ENCODE assay signal across 28 cellular contexts in genomic region chr5:89777758-89778157, GRCh38.
"Had no signal": no experiment of that assay in that cellular context is flagged by ENCODE, and none has a peak within 500 bp of the region (broad histone marks: within the 10 kb centered on the region; RNA-seq: fewer than 3 reads in every experiment).

No MANE protein-coding gene starts in this region.

- ATAC-seq: stimulated activated memory B cell treated with anti-CD40 and anti-IgM and Interleukin-4, amounts not matched to agents 10 μg/mL and 1 μg/mL and 100 μg/mL, for 72 hours; stimulated activated naive B cell treated with anti-CD40 and anti-IgM and Interleukin-4, amounts not matched to agents 10 μg/mL and 1 μg/mL and 100 μg/mL, for 72 hours; stimulated activated naive CD8-positive, alpha-beta T cell treated with anti-CD3 and anti-CD28 coated beads, Interleukin-15, amount 100 ng/mL, for 72 hours; stimulated activated naive CD8-positive, alpha-beta T cell treated with anti-CD3 and anti-CD28 coated beads, Interleukin-15, Interleukin-2, amounts not matched to agents 100 U/mL and 50 U/mL, for 24 hours had no signal

- FAIRE-seq: urothelium cell line had no signal

- H3K36me3 ChIP-seq: stomach, suprapubic skin, thoracic aorta, thyroid gland, tibial nerve, transverse colon, upper lobe of left lung, uterus, vagina had no signal

- H3K4me3 Mint-ChIP-seq: stimulated activated effector memory CD8-positive, alpha-beta T cell treated with anti-CD3 and anti-CD28 coated beads, Interleukin-12 subunit alpha, Interleukin-12 subunit beta, amount 100 ng/mL, for 72 hours; stimulated activated memory B cell treated with anti-CD40 and anti-IgM and Interleukin-4, amounts not matched to agents 10 μg/mL and 1 μg/mL and 100 μg/mL, for 72 hours; stimulated activated naive B cell treated with anti-CD40 and anti-IgM and Interleukin-4, amounts not matched to agents 10 μg/mL and 1 μg/mL and 100 μg/mL, for 72 hours; stimulated activated naive CD8-positive, alpha-beta T cell treated with anti-CD3 and anti-CD28 coated beads, Interleukin-15, amount 100 ng/mL, for 72 hours; stimulated activated naive CD8-positive, alpha-beta T cell treated with anti-CD3 and anti-CD28 coated beads, Interleukin-15, Interleukin-2, amounts not matched to agents 100 ng/mL and 50 ng/mL, for 24 hours; type B pancreatic cell had no signal

- H3K9me3 ChIP-seq: testis, thyroid gland, vagina had no signal

- DNase-seq: stimulated activated CD4-positive, alpha-beta T cell treated with anti-CD3 and anti-CD28 coated beads, Interleukin-2, amount 100 ng/mL, for 48 hours; stimulated activated CD4-positive, alpha-beta T cell treated with anti-CD3 and anti-CD28 coated beads, Interleukin-4, amount 100 ng/mL, for 1 hour; stimulated activated CD4-positive, alpha-beta T cell treated with anti-CD3 and anti-CD28 coated beads, Interleukin-4, amount 100 ng/mL, for 24 hours; stimulated activated CD4-positive, alpha-beta T cell treated with anti-CD3 and anti-CD28 coated beads, Interleukin-4, amount 100 ng/mL, for 4 hours; stimulated activated CD8-positive, alpha-beta memory T cell treated with anti-CD3 and anti-CD28 coated beads, Interleukin-4, amount 100 ng/mL, for 48 hours; stimulated activated naive B cell treated with anti-CD40 and anti-IgM and Interleukin-4, amounts not matched to agents 10 μg/mL and 1 μg/mL and 100 μg/mL, for 72 hours; stimulated activated naive CD4-positive, alpha-beta T cell; stimulated activated naive CD4-positive, alpha-beta T cell treated with Interleukin-2 at 50 U/mL for 16 hours; stimulated activated naive CD8-positive, alpha-beta T cell treated with anti-CD3 and anti-CD28 coated beads, Interleukin-15, amount 100 ng/mL, for 72 hours; stimulated activated naive CD8-positive, alpha-beta T cell treated with anti-CD3 and anti-CD28 coated beads, Interleukin-15, Interleukin-2, amounts not matched to agents 100 U/mL and 50 U/mL, for 24 hours; stomach; substantia nigra; testis; thyroid gland; tibial artery; transverse colon; trophoblast cell; uterus had no signal

- H3K36me3 Mint-ChIP-seq: stimulated activated effector memory CD8-positive, alpha-beta T cell treated with anti-CD3 and anti-CD28 coated beads, Interleukin-12 subunit alpha, Interleukin-12 subunit beta, amount 100 ng/mL, for 72 hours; type B pancreatic cell had no signal

- H3K4me3 ChIP-seq: stomach, suprapubic skin, testis, thoracic aorta, thyroid gland, tibial artery, tibial nerve, transverse colon, upper lobe of left lung, uterus, vagina had no signal

- H3K4me1 ChIP-seq: stomach, suprapubic skin, testis, thyroid gland, tibial artery, tibial nerve, transverse colon, upper lobe of left lung, uterus, vagina had no signal

- H3K4me1 Mint-ChIP-seq: stimulated activated effector memory CD8-positive, alpha-beta T cell treated with anti-CD3 and anti-CD28 coated beads, Interleukin-12 subunit alpha, Interleukin-12 subunit beta, amount 100 ng/mL, for 72 hours; stimulated activated memory B cell treated with anti-CD40 and anti-IgM and Interleukin-4, amounts not matched to agents 10 μg/mL and 1 μg/mL and 100 μg/mL, for 72 hours; stimulated activated naive B cell treated with anti-CD40 and anti-IgM and Interleukin-4, amounts not matched to agents 10 μg/mL and 1 μg/mL and 100 μg/mL, for 72 hours; stimulated activated naive CD8-positive, alpha-beta T cell treated with anti-CD3 and anti-CD28 coated beads, Interleukin-15, amount 100 ng/mL, for 72 hours had no signal

- H3K27me3 Mint-ChIP-seq: stimulated activated naive B cell treated with anti-CD40 and anti-IgM and Interleukin-4, amounts not matched to agents 10 μg/mL and 1 μg/mL and 100 μg/mL, for 72 hours; stimulated activated naive CD8-positive, alpha-beta T cell treated with anti-CD3 and anti-CD28 coated beads, Interleukin-15, amount 100 ng/mL, for 72 hours; stimulated activated naive CD8-positive, alpha-beta T cell treated with anti-CD3 and anti-CD28 coated beads, Interleukin-15, Interleukin-2, amounts not matched to agents 100 ng/mL and 50 ng/mL, for 24 hours; type B pancreatic cell had no signal

- H3K27ac Mint-ChIP-seq: stimulated activated effector memory CD8-positive, alpha-beta T cell treated with anti-CD3 and anti-CD28 coated beads, Interleukin-12 subunit alpha, Interleukin-12 subunit beta, amount 100 ng/mL, for 72 hours; stimulated activated memory B cell treated with anti-CD40 and anti-IgM and Interleukin-4, amounts not matched to agents 10 μg/mL and 1 μg/mL and 100 μg/mL, for 72 hours; stimulated activated naive B cell treated with anti-CD40 and anti-IgM and Interleukin-4, amounts not matched to agents 10 μg/mL and 1 μg/mL and 100 μg/mL, for 72 hours; stimulated activated naive CD8-positive, alpha-beta T cell treated with anti-CD3 and anti-CD28 coated beads, Interleukin-15, Interleukin-2, amounts not matched to agents 100 ng/mL and 50 ng/mL, for 24 hours; type B pancreatic cell had no signal

- H3K27ac ChIP-seq: stomach, suprapubic skin, testis, thoracic aorta, thyroid gland, tibial artery, tibial nerve, transverse colon, upper lobe of left lung, uterus, vagina had no signal

- H3K27me3 ChIP-seq: stomach, suprapubic skin, testis, thyroid gland, tibial artery, tibial nerve, transverse colon, upper lobe of left lung, uterus, vagina had no signal
